10 cellular contexts compared by ENCODE assay signal in genomic region chr3:111311709-111312235, GRCh38.
DNase-seq lines count a peak whose midpoint lies in the region; ATAC-seq, FAIRE-seq and TF ChIP-seq lines count a peak whose summit lies in the region.
"Had no signal": no experiment of that assay in that cellular context is flagged by ENCODE, and none has a peak within 500 bp of the region (broad histone marks: within the 10 kb centered on the region; RNA-seq: fewer than 3 reads in every experiment).

No MANE protein-coding gene starts in this region.

- H3K4me3 Mint-ChIP-seq in endothelial cell (ENCODE audit: unreplicated experiment) = no peak overlapping the region

- peaks cover 18% of the 10 kb centered on the region for H3K4me1 Mint-ChIP-seq in endothelial cell (ENCODE audit: unreplicated experiment)

- TF ChIP-seq CTCF in endothelial cell (IDR thresholded peaks at IDR 0.05; ENCODE audit: unreplicated experiment) (no peak), thyroid gland (IDR thresholded peaks at IDR 0.05) (no peak)

- DNase-seq in GM12892 (ENCODE audit: insufficient read length) = no peak
- DNase-seq in endothelial cell (ENCODE audit: low spot score) = no peak
- no peak for DNase-seq in cardiac septum (ENCODE audit: low spot score)
- DNase-seq in stimulated activated CD4-positive, alpha-beta T cell treated with anti-CD3 and anti-CD28 coated beads, Interleukin-2, amount 100 ng/mL, for 24 hours = no peak
- DNase-seq in stimulated activated CD4-positive, alpha-beta T cell treated with anti-CD3 and anti-CD28 coated beads, Interleukin-4, amount 100 ng/mL, for 4 hours = no peak
- no peak for DNase-seq in thyroid gland
- DNase-seq: right cardiac atrium had no signal

- no peak overlapping the region for H3K4me3 ChIP-seq in thyroid gland (replicated peaks in 1 of 3)

- intact Hi-C loops in cardiac septum (cut with DNase I) (no loop called here), thyroid gland (cut with DNase I) (no loop called here)

- no peaks in the 10 kb centered on the region for H3K27me3 ChIP-seq in thyroid gland

- H3K4me1 ChIP-seq in thyroid gland = no peaks in the 10 kb centered on the region

- TF ChIP-seq POLR2A in GM12892 (IDR thresholded peaks at IDR 0.05; ENCODE audit: low read depth, low read length) = no peak
- TF ChIP-seq POLR2A in thyroid gland (IDR thresholded peaks at IDR 0.05) = no peak

- ATAC-seq in GM21529 (IDR thresholded peaks at IDR 0.05; ENCODE audit: unreplicated experiment) (peak; percentile 91), HG03565 (IDR thresholded peaks at IDR 0.05; ENCODE audit: unreplicated experiment) (peak; percentile 93)
- ATAC-seq: right cardiac atrium had no signal

- H3K27ac ChIP-seq in thyroid gland = no peak overlapping the region
- H3K27ac ChIP-seq: epithelial cell of prostate had no signal

- peak; percentile 14 for FAIRE-seq in GM12892 (lab: Jason Lieb, UNC)

- H3K9me3 Mint-ChIP-seq in endothelial cell (ENCODE audit: unreplicated experiment) = no peaks in the 10 kb centered on the region

- 68 to 73% methylated on average over 2 of the region's 2 CpGs for WGBS in thyroid gland, 2 donors

- no peaks in the 10 kb centered on the region for H3K9me3 ChIP-seq in thyroid gland

- H3K36me3 Mint-ChIP-seq in endothelial cell (ENCODE audit: low read depth, unreplicated experiment) = no peaks in the 10 kb centered on the region

- H3K27me3 Mint-ChIP-seq in endothelial cell (ENCODE audit: unreplicated experiment) = no peaks in the 10 kb centered on the region

- H3K36me3 ChIP-seq in thyroid gland = no peaks in the 10 kb centered on the region

- H3K27ac Mint-ChIP-seq in endothelial cell (ENCODE audit: unreplicated experiment) = peak overlapping the region; percentile 87
